In genomic region chr17:76547183-76547641, GRCh38 we compare ENCODE assay signal across 8 cellular contexts. TPM values are rescaled to one million over a fixed set of nuclear protein-coding genes. Genes with fewer than 3 reads are reported as not detected.
DNase-seq lines count a peak whose midpoint lies in the region; ATAC-seq and TF ChIP-seq lines count a peak whose summit lies in the region.

No MANE protein-coding gene starts in this region.

- H3K36me3 Mint-ChIP-seq in natural killer cell treated with Interleukin-12 subunit alpha and Interleukin-12 subunit beta and Interleukin-15 and Interleukin-18, amount 100 ng/mL, for 72 hours, result no peaks in the 10 kb centered on the region

- TF ChIP-seq CTCF in AG09319 (IDR thresholded peaks at IDR 0.05; ENCODE audit: low read depth, low read length), result peak; percentile 76
- peak; percentile 73 for TF ChIP-seq CTCF in GM13977 (IDR thresholded peaks at IDR 0.05; ENCODE audit: extremely low read depth, insufficient read depth, missing control alignments)

- H3K27ac Mint-ChIP-seq in natural killer cell treated with Interleukin-12 subunit alpha and Interleukin-12 subunit beta and Interleukin-15 and Interleukin-18, amount 100 ng/mL, for 72 hours, result no peak overlapping the region

- in situ Hi-C loops in GM13977 (cut with MboI; ENCODE audit: low pct_unique_long_range_greater_than_20kb, low sequenced_read_pairs, unreplicated experiment), result no loop called here

- ATAC-seq in natural killer cell treated with Interleukin-12 subunit alpha and Interleukin-12 subunit beta and Interleukin-15 and Interleukin-18, amount 100 ng/mL, for 72 hours, result peak; percentile 72 to 75
- ATAC-seq in HG02973 (IDR thresholded peaks at IDR 0.05; ENCODE audit: unreplicated experiment), result no peak

- no peak overlapping the region for H3K4me3 Mint-ChIP-seq in natural killer cell treated with Interleukin-12 subunit alpha and Interleukin-12 subunit beta and Interleukin-15 and Interleukin-18, amount 100 ng/mL, for 72 hours

- DNase-seq in AG09319 (ENCODE audit: extremely low read depth, low read depth), result no peak
- DNase-seq in GM13977 (ENCODE audit: low spot score), result peak; percentile 78
- DNase-seq in NCI-H748 (lab: John Stamatoyannopoulos, UW; ENCODE audit: unreplicated experiment), result peak; percentile 52
- peak; percentile 45 for DNase-seq in activated T-cell treated with anti-CD3 and anti-CD28 coated beads for 24 hours (ENCODE audit: low read depth)
- DNase-seq in fibroblast of gingiva (ENCODE audit: low read depth), result peak; percentile 59
- no peak for DNase-seq in natural killer cell treated with Interleukin-12 subunit alpha and Interleukin-12 subunit beta and Interleukin-15 and Interleukin-18, amount 100 ng/mL, for 72 hours (ENCODE audit: low spot score)
- no peak for DNase-seq in NCI-H446 treated with DMSO at 0.1 percent for 48 hours (lab: John Stamatoyannopoulos, UW)

- H3K9me3 Mint-ChIP-seq in natural killer cell treated with Interleukin-12 subunit alpha and Interleukin-12 subunit beta and Interleukin-15 and Interleukin-18, amount 100 ng/mL, for 72 hours, result no peaks in the 10 kb centered on the region

- peaks cover 0 to under 1% of the 10 kb centered on the region in 2 donors for H3K27me3 Mint-ChIP-seq in natural killer cell treated with Interleukin-12 subunit alpha and Interleukin-12 subunit beta and Interleukin-15 and Interleukin-18, amount 100 ng/mL, for 72 hours

- peaks cover 17 to 29% of the 10 kb centered on the region in 2 donors for H3K4me1 Mint-ChIP-seq in natural killer cell treated with Interleukin-12 subunit alpha and Interleukin-12 subunit beta and Interleukin-15 and Interleukin-18, amount 100 ng/mL, for 72 hours (ENCODE audit: low read depth in 2 of 2)

RNA-seq across cellular contexts. Expression of gene PRCD, which starts 7.4 kb away (rescaled TPM):
- total RNA-seq in natural killer cell treated with Interleukin-12 subunit alpha and Interleukin-12 subunit beta and Interleukin-15 and Interleukin-18, amount 100 ng/mL, for 72 hours, result under 1 TPM in 1 of 2 donors, not detected in 1; 0.78 TPM

RNA-seq across cellular contexts. Expression of gene CYGB, which starts 9.7 kb away (rescaled TPM):
- total RNA-seq in natural killer cell treated with Interleukin-12 subunit alpha and Interleukin-12 subunit beta and Interleukin-15 and Interleukin-18, amount 100 ng/mL, for 72 hours, result 1 to 10 TPM; 1.0 to 2.9 TPM

RNA-seq across cellular contexts. Expression of gene ST6GALNAC2, which starts 38.4 kb away (rescaled TPM):
- under 1 TPM in 1 of 2 donors, not detected in 1; 0.62 TPM for total RNA-seq in natural killer cell treated with Interleukin-12 subunit alpha and Interleukin-12 subunit beta and Interleukin-15 and Interleukin-18, amount 100 ng/mL, for 72 hours

RNA-seq across cellular contexts. Expression of gene RHBDF2, which starts 46.0 kb away (rescaled TPM):
- total RNA-seq in natural killer cell treated with Interleukin-12 subunit alpha and Interleukin-12 subunit beta and Interleukin-15 and Interleukin-18, amount 100 ng/mL, for 72 hours, result 100 to 1,000 TPM; 156 to 234 TPM

Comparison
In these comparisons a context has a peak if more than half of its experiments do, and no peak if none do; other contexts are left out.
1. DNase-seq: peak in GM13977 (single experiment), NCI-H748 (single experiment), activated T-cell treated with anti-CD3 and anti-CD28 coated beads for 24 hours (single experiment) and fibroblast of gingiva (single experiment); none in AG09319 (single experiment), natural killer cell treated with Interleukin-12 subunit alpha and Interleukin-12 subunit beta and Interleukin-15 and Interleukin-18, amount 100 ng/mL, for 72 hours (single experiment) and NCI-H446 treated with DMSO at 0.1 percent for 48 hours (single experiment).